21 cellular contexts compared by ENCODE assay signal in the genomic region with DNA sequence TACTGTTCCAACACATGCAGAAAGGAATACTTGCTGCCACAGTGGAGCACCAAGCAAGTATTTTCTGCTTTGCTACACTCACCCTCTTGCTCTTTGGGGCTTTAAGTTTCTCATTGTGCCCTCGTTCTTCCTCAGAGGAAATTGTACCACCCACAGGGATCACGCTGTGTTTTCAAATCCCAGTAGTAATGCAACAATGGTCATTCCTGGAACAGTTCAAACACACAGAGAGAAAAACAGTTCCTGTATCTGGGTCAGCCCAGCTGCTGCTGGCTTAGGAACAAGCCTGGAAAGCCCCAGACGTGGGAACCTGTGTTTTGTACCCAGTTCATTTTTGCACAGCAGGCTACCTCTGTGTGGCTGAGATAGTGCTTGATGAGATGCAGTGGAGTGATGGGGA.
DNase-seq lines count a peak whose midpoint lies in the region; ATAC-seq and TF ChIP-seq lines count a peak whose summit lies in the region.
"Had no signal": no experiment of that assay in that cellular context is flagged by ENCODE, and none has a peak within 500 bp of the region (broad histone marks: within the 10 kb centered on the region; RNA-seq: fewer than 3 reads in every experiment).

No MANE protein-coding gene starts in this region.

- no peaks in the 10 kb centered on the region; a peak in 1 of 4 replicates for H3K4me1 ChIP-seq in SK-N-SH (ENCODE audit: control insufficient read depth in 1 of 2, insufficient read depth in 2 of 2, low read depth in 1 of 2, low read length in 1 of 2)
- H3K4me1 ChIP-seq in iPS DF 6.9 (ENCODE audit: control insufficient read depth, insufficient read depth, low read length) = no peaks in the 10 kb centered on the region
- no peaks in the 10 kb centered on the region for H3K4me1 ChIP-seq in right atrium auricular region
- H3K4me1 ChIP-seq: heart left ventricle, pancreas, sigmoid colon had no signal

- WGBS in SK-N-SH (ENCODE audit: low lambda C conversion rate) = 37% methylated on average over 3 of the region's 3 CpGs
- no CpG with 5 or more reads among the region's 3 CpGs for WGBS in iPS DF 6.9 (ENCODE audit: insufficient coverage, insufficient read length)

- no peaks in the 10 kb centered on the region for H3K36me3 Mint-ChIP-seq in glutamatergic neuron (ENCODE audit: unreplicated experiment)
- H3K36me3 Mint-ChIP-seq: activated CD4-positive, alpha-beta memory T cell treated with anti-CD3 and anti-CD28 coated beads for 36 hours; naive B cell had no signal

- ATAC-seq in SK-N-SH treated with all-trans-retinoic acid at 6 μM for 48 hours (no peak), HG02623 (IDR thresholded peaks at IDR 0.05; ENCODE audit: unreplicated experiment) (no peak), GM18907 (IDR thresholded peaks at IDR 0.05; ENCODE audit: unreplicated experiment) (no peak)
- ATAC-seq: heart left ventricle, T-helper 17 cell had no signal

- no peaks in the 10 kb centered on the region for H3F3A ChIP-seq in SK-N-SH (replicated peaks; ENCODE audit: insufficient read depth)

- no peak overlapping the region for H3K27ac ChIP-seq in SK-N-SH (ENCODE audit: low read depth in 2 of 2, low read length in 1 of 2)
- H3K27ac ChIP-seq in iPS DF 6.9 (ENCODE audit: low read length) = no peak overlapping the region
- H3K27ac ChIP-seq in right atrium auricular region = no peak overlapping the region
- H3K27ac ChIP-seq: BLaER1, heart left ventricle, pancreas, sigmoid colon had no signal

- no peaks in the 10 kb centered on the region for H3K27me3 ChIP-seq in SK-N-SH (ENCODE audit: insufficient read depth)
- no peaks in the 10 kb centered on the region for H3K27me3 ChIP-seq in iPS DF 6.9 (ENCODE audit: control insufficient read depth, insufficient read depth, low read length)
- no peaks in the 10 kb centered on the region for H3K27me3 ChIP-seq in right atrium auricular region
- H3K27me3 ChIP-seq: BLaER1, heart left ventricle, pancreas, sigmoid colon had no signal

- no peak for TF ChIP-seq CTCF in SK-N-SH (IDR thresholded peaks at IDR 0.05)
- no peak for TF ChIP-seq CTCF in glutamatergic neuron (IDR thresholded peaks at IDR 0.05; ENCODE audit: partially characterized antibody, unreplicated experiment)
- TF ChIP-seq CTCF in right atrium auricular region (IDR thresholded peaks at IDR 0.05) = no peak

- TF ChIP-seq EP300 in SK-N-SH (IDR thresholded peaks at IDR 0.05; ENCODE audit: borderline replicate concordance in 1 of 2, low read depth in 1 of 2, low read length in 1 of 2) = no peak

- H3K9me3 ChIP-seq in SK-N-SH = no peaks in the 10 kb centered on the region
- H3K9me3 ChIP-seq in iPS DF 6.9 (ENCODE audit: control insufficient read depth, insufficient read depth, low read length) = no peaks in the 10 kb centered on the region
- no peaks in the 10 kb centered on the region for H3K9me3 ChIP-seq in right atrium auricular region
- H3K9me3 ChIP-seq: BLaER1, pancreas, sigmoid colon had no signal

- CTCF ChIA-PET in SK-N-SH (lab: Yijun Ruan, JAX) = no interaction called here

- H3K4me1 Mint-ChIP-seq in glutamatergic neuron (ENCODE audit: low read depth, unreplicated experiment) = peaks cover 18% of the 10 kb centered on the region
- H3K4me1 Mint-ChIP-seq: naive B cell, T-helper 17 cell had no signal

- H3K4me3 ChIP-seq in SK-N-SH (ENCODE audit: low read depth in 2 of 2, low read length in 1 of 2) (no peak overlapping the region), iPS DF 6.9 (ENCODE audit: low read length) (no peak overlapping the region), right atrium auricular region (no peak overlapping the region)
- H3K4me3 ChIP-seq: BLaER1, heart left ventricle, pancreas, sigmoid colon had no signal

- no peak overlapping the region for H3K4me2 ChIP-seq in SK-N-SH
- H3K4me2 ChIP-seq: BLaER1 had no signal

- no peaks in the 10 kb centered on the region for H4K20me1 ChIP-seq in SK-N-SH (ENCODE audit: insufficient read depth)
- H4K20me1 ChIP-seq: BLaER1 had no signal

- no peak overlapping the region for H2AFZ ChIP-seq in SK-N-SH (ENCODE audit: low read depth)

- no peaks in the 10 kb centered on the region for H3K9me2 ChIP-seq in SK-N-SH

- no peaks in the 10 kb centered on the region for H3K79me2 ChIP-seq in SK-N-SH (ENCODE audit: insufficient read depth)

- no peak for TF ChIP-seq RAD21 in SK-N-SH (IDR thresholded peaks at IDR 0.05; ENCODE audit: low read length)

- H3K27ac Mint-ChIP-seq in glutamatergic neuron (ENCODE audit: unreplicated experiment) = no peak overlapping the region
- H3K27ac Mint-ChIP-seq: activated CD4-positive, alpha-beta memory T cell treated with anti-CD3 and anti-CD28 coated beads for 36 hours; naive B cell; T-helper 17 cell had no signal

- DNase-seq in SK-N-SH = peak; percentile 3
- peak; percentile 11 for DNase-seq in astrocyte of the hippocampus (ENCODE audit: low read depth, low spot score)
- DNase-seq in iPS DF 6.9 (ENCODE audit: low read depth, low spot score) = peak; percentile 16
- DNase-seq in glutamatergic neuron = no peak
- no peak for DNase-seq in right atrium auricular region (ENCODE audit: low spot score)
- DNase-seq: activated CD4-positive, alpha-beta memory T cell treated with anti-CD3 and anti-CD28 coated beads for 36 hours; activated naive CD4-positive, alpha-beta T cell; activated T-cell treated with anti-CD3 and anti-CD28 coated beads for 4 hours; heart left ventricle; kidney; naive B cell; NCI-H1105 treated with DMSO at 0.1 percent for 48 hours; NCI-H82; OCI-M1; pancreas; sigmoid colon; T-helper 17 cell had no signal

- H3K27me3 Mint-ChIP-seq in glutamatergic neuron (ENCODE audit: unreplicated experiment) = peaks cover 2% of the 10 kb centered on the region
- H3K27me3 Mint-ChIP-seq: activated CD4-positive, alpha-beta memory T cell treated with anti-CD3 and anti-CD28 coated beads for 36 hours; naive B cell; T-helper 17 cell had no signal

- H3K36me3 ChIP-seq in SK-N-SH (replicated peaks in 1 of 2; ENCODE audit: control insufficient read depth in 1 of 2, insufficient read depth in 2 of 2, low read length in 1 of 2) = no peaks in the 10 kb centered on the region
- H3K36me3 ChIP-seq in iPS DF 6.9 (ENCODE audit: control insufficient read depth, insufficient read depth, low read length) = no peaks in the 10 kb centered on the region
- no peaks in the 10 kb centered on the region for H3K36me3 ChIP-seq in right atrium auricular region
- H3K36me3 ChIP-seq: BLaER1, heart left ventricle, pancreas, sigmoid colon had no signal

- H3K9me3 Mint-ChIP-seq in glutamatergic neuron (ENCODE audit: unreplicated experiment) = peaks cover 3% of the 10 kb centered on the region

- no peak overlapping the region for H3K4me3 Mint-ChIP-seq in glutamatergic neuron (ENCODE audit: unreplicated experiment)
- H3K4me3 Mint-ChIP-seq: activated CD4-positive, alpha-beta memory T cell treated with anti-CD3 and anti-CD28 coated beads for 36 hours; naive B cell; T-helper 17 cell had no signal

- H3K9ac ChIP-seq in SK-N-SH = no peak overlapping the region
- H3K9ac ChIP-seq: BLaER1 had no signal

- POLR2A ChIA-PET in SK-N-SH (lab: Yijun Ruan, JAX) = no interaction called here

TF ChIP-seq in SK-N-SH, 30 proteins besides CTCF, POLR2A, EP300 and RAD21 (continues in another document):
- TF ChIP-seq FOXJ3 (CRISPR knock-in tag; IDR thresholded peaks at IDR 0.05) (no peak), RXRA (IDR thresholded peaks at IDR 0.05; ENCODE audit: borderline replicate concordance, low read depth) (no peak)
- TF ChIP-seq, protein P1, sequence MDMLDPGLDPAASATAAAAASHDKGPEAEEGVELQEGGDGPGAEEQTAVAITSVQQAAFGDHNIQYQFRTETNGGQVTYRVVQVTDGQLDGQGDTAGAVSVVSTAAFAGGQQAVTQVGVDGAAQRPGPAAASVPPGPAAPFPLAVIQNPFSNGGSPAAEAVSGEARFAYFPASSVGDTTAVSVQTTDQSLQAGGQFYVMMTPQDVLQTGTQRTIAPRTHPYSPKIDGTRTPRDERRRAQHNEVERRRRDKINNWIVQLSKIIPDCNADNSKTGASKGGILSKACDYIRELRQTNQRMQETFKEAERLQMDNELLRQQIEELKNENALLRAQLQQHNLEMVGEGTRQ (IDR thresholded peaks at IDR 0.05; ENCODE audit: borderline replicate concordance, low read depth, low read length) = no peak

TF ChIP-seq in SK-N-SH treated with all-trans-retinoic acid at 6 μM for 48 hours, 23 proteins besides CTCF, POLR2A, EP300 and RAD21 (continues in another document):
- TF ChIP-seq ZFP3 (CRISPR knock-in tag; IDR thresholded peaks at IDR 0.05) (no peak), TOX (CRISPR knock-in tag; IDR thresholded peaks at IDR 0.05; ENCODE audit: borderline replicate concordance) (no peak), BACH2 (CRISPR knock-in tag; IDR thresholded peaks at IDR 0.05; ENCODE audit: borderline replicate concordance) (no peak), ESRRG (CRISPR knock-in tag; IDR thresholded peaks at IDR 0.05) (no peak), ZFP30 (CRISPR knock-in tag; IDR thresholded peaks at IDR 0.05) (no peak), OSR1 (CRISPR knock-in tag; IDR thresholded peaks at IDR 0.05) (no peak), ZC3H10 (CRISPR knock-in tag; IDR thresholded peaks at IDR 0.05) (no peak)
- TF ChIP-seq, protein P2, sequence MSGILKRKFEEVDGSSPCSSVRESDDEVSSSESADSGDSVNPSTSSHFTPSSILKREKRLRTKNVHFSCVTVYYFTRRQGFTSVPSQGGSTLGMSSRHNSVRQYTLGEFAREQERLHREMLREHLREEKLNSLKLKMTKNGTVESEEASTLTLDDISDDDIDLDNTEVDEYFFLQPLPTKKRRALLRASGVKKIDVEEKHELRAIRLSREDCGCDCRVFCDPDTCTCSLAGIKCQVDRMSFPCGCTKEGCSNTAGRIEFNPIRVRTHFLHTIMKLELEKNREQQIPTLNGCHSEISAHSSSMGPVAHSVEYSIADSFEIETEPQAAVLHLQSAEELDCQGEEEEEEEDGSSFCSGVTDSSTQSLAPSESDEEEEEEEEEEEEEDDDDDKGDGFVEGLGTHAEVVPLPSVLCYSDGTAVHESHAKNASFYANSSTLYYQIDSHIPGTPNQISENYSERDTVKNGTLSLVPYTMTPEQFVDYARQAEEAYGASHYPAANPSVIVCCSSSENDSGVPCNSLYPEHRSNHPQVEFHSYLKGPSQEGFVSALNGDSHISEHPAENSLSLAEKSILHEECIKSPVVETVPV (CRISPR knock-in tag; IDR thresholded peaks at IDR 0.05) = no peak

Comparison
In these comparisons a context has a peak if more than half of its experiments do, and no peak if none do; other contexts are left out.
1. DNase-seq: peak in SK-N-SH (single experiment), astrocyte of the hippocampus (single experiment) and iPS DF 6.9 (single experiment); none in glutamatergic neuron (single experiment) and right atrium auricular region (single experiment).